ENCODE assay signal across 1 cellular context in the genomic region with DNA sequence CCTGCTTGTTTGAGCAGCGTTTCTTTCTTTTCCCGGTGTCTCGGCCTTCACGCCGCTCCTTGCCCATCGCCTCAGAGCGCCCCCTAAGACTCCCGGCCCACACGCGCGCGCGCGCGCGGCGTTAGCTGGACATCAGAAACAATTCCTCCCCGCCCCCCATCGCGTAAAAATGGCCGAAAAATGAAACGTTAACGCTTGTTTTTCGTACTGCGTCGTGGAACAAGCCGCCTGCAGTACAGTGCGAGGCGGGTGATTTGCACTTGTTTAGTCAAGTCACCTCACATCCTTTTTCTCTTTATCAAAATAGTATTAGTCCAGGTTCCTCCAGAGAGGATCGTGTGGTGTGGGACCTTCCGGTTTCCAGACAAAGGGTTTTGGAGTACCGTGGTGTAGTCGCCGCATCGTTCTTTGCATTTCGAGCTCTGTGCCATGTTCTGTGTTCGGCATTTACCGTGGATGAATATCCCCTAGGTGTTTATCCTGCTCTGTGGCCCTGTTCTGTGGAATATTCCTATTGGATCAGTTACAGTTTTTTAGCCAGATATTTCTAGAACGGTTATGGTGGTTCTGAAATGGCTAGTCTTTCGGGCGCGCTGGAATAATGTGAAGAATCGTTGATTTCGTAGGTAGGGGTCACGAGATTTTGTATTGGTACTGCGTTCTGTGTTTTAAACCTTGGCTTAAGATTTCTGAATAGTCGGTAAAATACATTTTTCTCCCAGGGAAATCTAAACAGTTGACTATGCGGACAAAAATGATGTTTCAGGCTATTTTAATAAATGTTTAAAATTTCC.
TF ChIP-seq lines count a peak whose summit lies in the region.

No MANE protein-coding gene starts in this region.

TF ChIP-seq in HepG2, 621 proteins besides CTCF, POLR2A, EP300 and RAD21 (continued from another document and continues in another):
- TF ChIP-seq MED1 (CRISPR knock-in tag; IDR thresholded peaks at IDR 0.05) (no peak), SUZ12 (IDR thresholded peaks at IDR 0.05; ENCODE audit: low read depth, low read length) (no peak), KDM6A (CRISPR knock-in tag; IDR thresholded peaks at IDR 0.05; ENCODE audit: low read depth) (no peak), ZNF879 (CRISPR knock-in tag; IDR thresholded peaks at IDR 0.05) (no peak), FIP1L1 (IDR thresholded peaks at IDR 0.05; ENCODE audit: borderline replicate concordance, insufficient read depth, low read depth, low read length) (0 out of 2 replicates have a peak, but pooled peaks have one; percentile 73), HOXA5 (CRISPR knock-in tag; IDR thresholded peaks at IDR 0.05) (no peak), ZNF772 (CRISPR knock-in tag; IDR thresholded peaks at IDR 0.05) (no peak), ZNF782 (CRISPR knock-in tag; IDR thresholded peaks at IDR 0.05; ENCODE audit: borderline replicate concordance) (no peak), ZNF264 (CRISPR knock-in tag; IDR thresholded peaks at IDR 0.05) (0 out of 2 replicates have a peak, but pooled peaks have one; percentile 33), ISX (CRISPR knock-in tag; conservative IDR thresholded peaks at IDR 0.05) (no peak), ZSCAN30 (CRISPR knock-in tag; IDR thresholded peaks at IDR 0.05) (no peak), GABPB1 (CRISPR knock-in tag; IDR thresholded peaks at IDR 0.05) (no peak; the same call in none of the 2 replicates), CHD2 (IDR thresholded peaks at IDR 0.05; ENCODE audit: low read depth, low read length) (peak; percentile 34; the same call in 1 of the 2 replicates), KAT7 (CRISPR knock-in tag; IDR thresholded peaks at IDR 0.05; ENCODE audit: borderline replicate concordance) (0 out of 2 replicates have a peak, but pooled peaks have one; percentile 73), RFXANK (CRISPR knock-in tag; IDR thresholded peaks at IDR 0.05) (no peak), SRSF4 (IDR thresholded peaks at IDR 0.05; ENCODE audit: low read depth, low read length, poor library complexity, severe bottlenecking) (no peak), ELF1 (CRISPR knock-in tag; IDR thresholded peaks at IDR 0.05) (0 out of 2 replicates have a peak, but pooled peaks have one; percentile 27), ZFX (CRISPR knock-in tag; IDR thresholded peaks at IDR 0.05; ENCODE audit: low read depth) (no peak; the same call in 1 of the 2 replicates), MEIS1 (CRISPR knock-in tag; IDR thresholded peaks at IDR 0.05; ENCODE audit: borderline replicate concordance) (no peak), ZFP90 (CRISPR knock-in tag; IDR thresholded peaks at IDR 0.05; ENCODE audit: borderline replicate concordance) (no peak), ZC3H13 (CRISPR knock-in tag; IDR thresholded peaks at IDR 0.05) (no peak), MED13 (CRISPR knock-in tag; IDR thresholded peaks at IDR 0.05) (no peak), MIER2 (CRISPR knock-in tag; IDR thresholded peaks at IDR 0.05) (no peak), BHLHE40 (IDR thresholded peaks at IDR 0.05; ENCODE audit: low read length) (no peak), ZNF543 (CRISPR knock-in tag; IDR thresholded peaks at IDR 0.05) (no peak), ZBTB21 (CRISPR knock-in tag; IDR thresholded peaks at IDR 0.05) (no peak), PCBP2 (optimal IDR thresholded peaks at IDR 0.05; ENCODE audit: low read depth, low read length, poor library complexity, severe bottlenecking) (no peak)
- TF ChIP-seq, protein P1, sequence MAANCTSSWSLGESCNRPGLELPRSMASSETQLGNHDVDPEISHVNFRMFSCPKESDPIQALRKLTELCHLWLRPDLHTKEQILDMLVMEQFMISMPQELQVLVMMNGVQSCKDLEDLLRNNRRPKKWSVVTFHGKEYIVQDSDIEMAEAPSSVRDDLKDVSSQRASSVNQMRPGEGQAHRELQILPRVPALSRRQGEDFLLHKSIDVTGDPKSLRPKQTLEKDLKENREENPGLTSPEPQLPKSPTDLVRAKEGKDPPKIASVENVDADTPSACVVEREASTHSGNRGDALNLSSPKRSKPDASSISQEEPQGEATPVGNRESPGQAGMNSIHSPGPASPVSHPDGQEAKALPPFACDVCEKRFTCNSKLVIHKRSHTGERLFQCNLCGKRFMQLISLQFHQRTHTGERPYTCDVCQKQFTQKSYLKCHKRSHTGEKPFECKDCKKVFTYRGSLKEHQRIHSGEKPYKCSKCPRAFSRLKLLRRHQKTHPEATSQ (CRISPR knock-in tag; IDR thresholded peaks at IDR 0.05; ENCODE audit: borderline replicate concordance) = no peak
- TF ChIP-seq, protein P2, sequence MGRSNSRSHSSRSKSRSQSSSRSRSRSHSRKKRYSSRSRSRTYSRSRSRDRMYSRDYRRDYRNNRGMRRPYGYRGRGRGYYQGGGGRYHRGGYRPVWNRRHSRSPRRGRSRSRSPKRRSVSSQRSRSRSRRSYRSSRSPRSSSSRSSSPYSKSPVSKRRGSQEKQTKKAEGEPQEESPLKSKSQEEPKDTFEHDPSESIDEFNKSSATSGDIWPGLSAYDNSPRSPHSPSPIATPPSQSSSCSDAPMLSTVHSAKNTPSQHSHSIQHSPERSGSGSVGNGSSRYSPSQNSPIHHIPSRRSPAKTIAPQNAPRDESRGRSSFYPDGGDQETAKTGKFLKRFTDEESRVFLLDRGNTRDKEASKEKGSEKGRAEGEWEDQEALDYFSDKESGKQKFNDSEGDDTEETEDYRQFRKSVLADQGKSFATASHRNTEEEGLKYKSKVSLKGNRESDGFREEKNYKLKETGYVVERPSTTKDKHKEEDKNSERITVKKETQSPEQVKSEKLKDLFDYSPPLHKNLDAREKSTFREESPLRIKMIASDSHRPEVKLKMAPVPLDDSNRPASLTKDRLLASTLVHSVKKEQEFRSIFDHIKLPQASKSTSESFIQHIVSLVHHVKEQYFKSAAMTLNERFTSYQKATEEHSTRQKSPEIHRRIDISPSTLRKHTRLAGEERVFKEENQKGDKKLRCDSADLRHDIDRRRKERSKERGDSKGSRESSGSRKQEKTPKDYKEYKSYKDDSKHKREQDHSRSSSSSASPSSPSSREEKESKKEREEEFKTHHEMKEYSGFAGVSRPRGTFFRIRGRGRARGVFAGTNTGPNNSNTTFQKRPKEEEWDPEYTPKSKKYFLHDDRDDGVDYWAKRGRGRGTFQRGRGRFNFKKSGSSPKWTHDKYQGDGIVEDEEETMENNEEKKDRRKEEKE (IDR thresholded peaks at IDR 0.05) = no peak
- TF ChIP-seq, protein P3, sequence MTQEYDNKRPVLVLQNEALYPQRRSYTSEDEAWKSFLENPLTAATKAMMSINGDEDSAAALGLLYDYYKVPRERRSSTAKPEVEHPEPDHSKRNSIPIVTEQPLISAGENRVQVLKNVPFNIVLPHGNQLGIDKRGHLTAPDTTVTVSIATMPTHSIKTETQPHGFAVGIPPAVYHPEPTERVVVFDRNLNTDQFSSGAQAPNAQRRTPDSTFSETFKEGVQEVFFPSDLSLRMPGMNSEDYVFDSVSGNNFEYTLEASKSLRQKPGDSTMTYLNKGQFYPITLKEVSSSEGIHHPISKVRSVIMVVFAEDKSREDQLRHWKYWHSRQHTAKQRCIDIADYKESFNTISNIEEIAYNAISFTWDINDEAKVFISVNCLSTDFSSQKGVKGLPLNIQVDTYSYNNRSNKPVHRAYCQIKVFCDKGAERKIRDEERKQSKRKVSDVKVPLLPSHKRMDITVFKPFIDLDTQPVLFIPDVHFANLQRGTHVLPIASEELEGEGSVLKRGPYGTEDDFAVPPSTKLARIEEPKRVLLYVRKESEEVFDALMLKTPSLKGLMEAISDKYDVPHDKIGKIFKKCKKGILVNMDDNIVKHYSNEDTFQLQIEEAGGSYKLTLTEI (CRISPR knock-in tag; conservative IDR thresholded peaks at IDR 0.05) = no peak
- TF ChIP-seq, protein P4, sequence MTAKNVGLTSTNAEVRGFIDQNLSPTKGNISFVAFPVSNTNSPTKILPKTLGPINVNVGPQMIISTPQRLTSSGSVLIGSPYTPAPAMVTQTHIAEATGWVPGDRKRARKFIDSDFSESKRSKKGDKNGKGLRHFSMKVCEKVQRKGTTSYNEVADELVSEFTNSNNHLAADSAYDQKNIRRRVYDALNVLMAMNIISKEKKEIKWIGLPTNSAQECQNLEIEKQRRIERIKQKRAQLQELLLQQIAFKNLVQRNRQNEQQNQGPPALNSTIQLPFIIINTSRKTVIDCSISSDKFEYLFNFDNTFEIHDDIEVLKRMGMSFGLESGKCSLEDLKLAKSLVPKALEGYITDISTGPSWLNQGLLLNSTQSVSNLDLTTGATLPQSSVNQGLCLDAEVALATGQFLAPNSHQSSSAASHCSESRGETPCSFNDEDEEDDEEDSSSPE (CRISPR knock-in tag; IDR thresholded peaks at IDR 0.05) = 0 out of 2 replicates have a peak, but pooled peaks have one; percentile 51
- TF ChIP-seq, protein P5, sequence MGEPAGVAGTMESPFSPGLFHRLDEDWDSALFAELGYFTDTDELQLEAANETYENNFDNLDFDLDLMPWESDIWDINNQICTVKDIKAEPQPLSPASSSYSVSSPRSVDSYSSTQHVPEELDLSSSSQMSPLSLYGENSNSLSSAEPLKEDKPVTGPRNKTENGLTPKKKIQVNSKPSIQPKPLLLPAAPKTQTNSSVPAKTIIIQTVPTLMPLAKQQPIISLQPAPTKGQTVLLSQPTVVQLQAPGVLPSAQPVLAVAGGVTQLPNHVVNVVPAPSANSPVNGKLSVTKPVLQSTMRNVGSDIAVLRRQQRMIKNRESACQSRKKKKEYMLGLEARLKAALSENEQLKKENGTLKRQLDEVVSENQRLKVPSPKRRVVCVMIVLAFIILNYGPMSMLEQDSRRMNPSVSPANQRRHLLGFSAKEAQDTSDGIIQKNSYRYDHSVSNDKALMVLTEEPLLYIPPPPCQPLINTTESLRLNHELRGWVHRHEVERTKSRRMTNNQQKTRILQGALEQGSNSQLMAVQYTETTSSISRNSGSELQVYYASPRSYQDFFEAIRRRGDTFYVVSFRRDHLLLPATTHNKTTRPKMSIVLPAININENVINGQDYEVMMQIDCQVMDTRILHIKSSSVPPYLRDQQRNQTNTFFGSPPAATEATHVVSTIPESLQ (CRISPR knock-in tag; conservative IDR thresholded peaks at IDR 0.05) = no peak
- TF ChIP-seq, protein P6, sequence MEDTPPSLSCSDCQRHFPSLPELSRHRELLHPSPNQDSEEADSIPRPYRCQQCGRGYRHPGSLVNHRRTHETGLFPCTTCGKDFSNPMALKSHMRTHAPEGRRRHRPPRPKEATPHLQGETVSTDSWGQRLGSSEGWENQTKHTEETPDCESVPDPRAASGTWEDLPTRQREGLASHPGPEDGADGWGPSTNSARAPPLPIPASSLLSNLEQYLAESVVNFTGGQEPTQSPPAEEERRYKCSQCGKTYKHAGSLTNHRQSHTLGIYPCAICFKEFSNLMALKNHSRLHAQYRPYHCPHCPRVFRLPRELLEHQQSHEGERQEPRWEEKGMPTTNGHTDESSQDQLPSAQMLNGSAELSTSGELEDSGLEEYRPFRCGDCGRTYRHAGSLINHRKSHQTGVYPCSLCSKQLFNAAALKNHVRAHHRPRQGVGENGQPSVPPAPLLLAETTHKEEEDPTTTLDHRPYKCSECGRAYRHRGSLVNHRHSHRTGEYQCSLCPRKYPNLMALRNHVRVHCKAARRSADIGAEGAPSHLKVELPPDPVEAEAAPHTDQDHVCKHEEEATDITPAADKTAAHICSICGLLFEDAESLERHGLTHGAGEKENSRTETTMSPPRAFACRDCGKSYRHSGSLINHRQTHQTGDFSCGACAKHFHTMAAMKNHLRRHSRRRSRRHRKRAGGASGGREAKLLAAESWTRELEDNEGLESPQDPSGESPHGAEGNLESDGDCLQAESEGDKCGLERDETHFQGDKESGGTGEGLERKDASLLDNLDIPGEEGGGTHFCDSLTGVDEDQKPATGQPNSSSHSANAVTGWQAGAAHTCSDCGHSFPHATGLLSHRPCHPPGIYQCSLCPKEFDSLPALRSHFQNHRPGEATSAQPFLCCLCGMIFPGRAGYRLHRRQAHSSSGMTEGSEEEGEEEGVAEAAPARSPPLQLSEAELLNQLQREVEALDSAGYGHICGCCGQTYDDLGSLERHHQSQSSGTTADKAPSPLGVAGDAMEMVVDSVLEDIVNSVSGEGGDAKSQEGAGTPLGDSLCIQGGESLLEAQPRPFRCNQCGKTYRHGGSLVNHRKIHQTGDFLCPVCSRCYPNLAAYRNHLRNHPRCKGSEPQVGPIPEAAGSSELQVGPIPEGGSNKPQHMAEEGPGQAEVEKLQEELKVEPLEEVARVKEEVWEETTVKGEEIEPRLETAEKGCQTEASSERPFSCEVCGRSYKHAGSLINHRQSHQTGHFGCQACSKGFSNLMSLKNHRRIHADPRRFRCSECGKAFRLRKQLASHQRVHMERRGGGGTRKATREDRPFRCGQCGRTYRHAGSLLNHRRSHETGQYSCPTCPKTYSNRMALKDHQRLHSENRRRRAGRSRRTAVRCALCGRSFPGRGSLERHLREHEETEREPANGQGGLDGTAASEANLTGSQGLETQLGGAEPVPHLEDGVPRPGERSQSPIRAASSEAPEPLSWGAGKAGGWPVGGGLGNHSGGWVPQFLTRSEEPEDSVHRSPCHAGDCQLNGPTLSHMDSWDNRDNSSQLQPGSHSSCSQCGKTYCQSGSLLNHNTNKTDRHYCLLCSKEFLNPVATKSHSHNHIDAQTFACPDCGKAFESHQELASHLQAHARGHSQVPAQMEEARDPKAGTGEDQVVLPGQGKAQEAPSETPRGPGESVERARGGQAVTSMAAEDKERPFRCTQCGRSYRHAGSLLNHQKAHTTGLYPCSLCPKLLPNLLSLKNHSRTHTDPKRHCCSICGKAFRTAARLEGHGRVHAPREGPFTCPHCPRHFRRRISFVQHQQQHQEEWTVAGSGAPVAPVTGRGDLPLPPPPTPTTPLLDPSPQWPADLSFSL (CRISPR knock-in tag; IDR thresholded peaks at IDR 0.05) = no peak
- TF ChIP-seq, protein P7, sequence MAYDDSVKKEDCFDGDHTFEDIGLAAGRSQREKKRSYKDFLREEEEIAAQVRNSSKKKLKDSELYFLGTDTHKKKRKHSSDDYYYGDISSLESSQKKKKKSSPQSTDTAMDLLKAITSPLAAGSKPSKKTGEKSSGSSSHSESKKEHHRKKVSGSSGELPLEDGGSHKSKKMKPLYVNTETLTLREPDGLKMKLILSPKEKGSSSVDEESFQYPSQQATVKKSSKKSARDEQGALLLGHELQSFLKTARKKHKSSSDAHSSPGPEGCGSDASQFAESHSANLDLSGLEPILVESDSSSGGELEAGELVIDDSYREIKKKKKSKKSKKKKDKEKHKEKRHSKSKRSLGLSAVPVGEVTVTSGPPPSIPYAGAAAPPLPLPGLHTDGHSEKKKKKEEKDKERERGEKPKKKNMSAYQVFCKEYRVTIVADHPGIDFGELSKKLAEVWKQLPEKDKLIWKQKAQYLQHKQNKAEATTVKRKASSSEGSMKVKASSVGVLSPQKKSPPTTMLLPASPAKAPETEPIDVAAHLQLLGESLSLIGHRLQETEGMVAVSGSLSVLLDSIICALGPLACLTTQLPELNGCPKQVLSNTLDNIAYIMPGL (CRISPR knock-in tag; IDR thresholded peaks at IDR 0.05; ENCODE audit: borderline replicate concordance in 1 of 2, low read depth in 1 of 2) = peak; percentile 31 to 80; a peak in 3 of 4 replicates
- TF ChIP-seq, protein P8, sequence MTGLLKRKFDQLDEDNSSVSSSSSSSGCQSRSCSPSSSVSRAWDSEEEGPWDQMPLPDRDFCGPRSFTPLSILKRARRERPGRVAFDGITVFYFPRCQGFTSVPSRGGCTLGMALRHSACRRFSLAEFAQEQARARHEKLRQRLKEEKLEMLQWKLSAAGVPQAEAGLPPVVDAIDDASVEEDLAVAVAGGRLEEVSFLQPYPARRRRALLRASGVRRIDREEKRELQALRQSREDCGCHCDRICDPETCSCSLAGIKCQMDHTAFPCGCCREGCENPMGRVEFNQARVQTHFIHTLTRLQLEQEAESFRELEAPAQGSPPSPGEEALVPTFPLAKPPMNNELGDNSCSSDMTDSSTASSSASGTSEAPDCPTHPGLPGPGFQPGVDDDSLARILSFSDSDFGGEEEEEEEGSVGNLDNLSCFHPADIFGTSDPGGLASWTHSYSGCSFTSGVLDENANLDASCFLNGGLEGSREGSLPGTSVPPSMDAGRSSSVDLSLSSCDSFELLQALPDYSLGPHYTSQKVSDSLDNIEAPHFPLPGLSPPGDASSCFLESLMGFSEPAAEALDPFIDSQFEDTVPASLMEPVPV (CRISPR knock-in tag; IDR thresholded peaks at IDR 0.05) = no peak
- TF ChIP-seq, protein P9, sequence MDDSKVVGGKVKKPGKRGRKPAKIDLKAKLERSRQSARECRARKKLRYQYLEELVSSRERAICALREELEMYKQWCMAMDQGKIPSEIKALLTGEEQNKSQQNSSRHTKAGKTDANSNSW (CRISPR knock-in tag; IDR thresholded peaks at IDR 0.05; ENCODE audit: borderline replicate concordance) = no peak
